In genomic region chr2:194567661-194568017, GRCh38 we compare ENCODE assay signal across 17 cellular contexts.
DNase-seq lines count a peak whose midpoint lies in the region; ATAC-seq and TF ChIP-seq lines count a peak whose summit lies in the region.
"Had no signal": no experiment of that assay in that cellular context is flagged by ENCODE, and none has a peak within 500 bp of the region (broad histone marks: within the 10 kb centered on the region; RNA-seq: fewer than 3 reads in every experiment).

No MANE protein-coding gene starts in this region.

- H2AFZ ChIP-seq in osteoblast (ENCODE audit: low read length): no peak overlapping the region

- no peak for DNase-seq in osteoblast (ENCODE audit: insufficient read length, low spot score, missing footprints)
- DNase-seq in globus pallidus (ENCODE audit: low spot score): no peak
- DNase-seq in SW480 (ENCODE audit: low spot score): no peak
- DNase-seq: activated CD4-positive, alpha-beta T cell treated with anti-CD3 and anti-CD28 coated beads for 1 hour; activated T-cell treated with anti-CD3 and anti-CD28 coated beads, Interleukin-2, amount 50 U/mL, for 24 hours; central memory CD4-positive, alpha-beta T cell; glutamatergic neuron; left cardiac atrium; NCI-H146; NCI-H69; T-helper 17 cell had no signal

- H3K79me2 ChIP-seq in osteoblast (ENCODE audit: insufficient read depth, low read length): no peaks in the 10 kb centered on the region

- H3K4me1 ChIP-seq in osteoblast (ENCODE audit: insufficient read depth, low read length): no peaks in the 10 kb centered on the region

- H3K4me3 ChIP-seq in osteoblast (ENCODE audit: insufficient read depth, low read length): no peak overlapping the region
- H3K4me3 ChIP-seq: K562 had no signal

- H3K27ac ChIP-seq in osteoblast (ENCODE audit: low read depth, low read length): no peak overlapping the region

- no peaks in the 10 kb centered on the region for H3K27me3 ChIP-seq in osteoblast (ENCODE audit: insufficient read depth, low read length)

- H4K20me1 ChIP-seq in osteoblast (ENCODE audit: insufficient read depth, low read length): no peaks in the 10 kb centered on the region

- peaks cover 7% of the 10 kb centered on the region for H3K9me3 ChIP-seq in osteoblast (ENCODE audit: low read depth, low read length)

- H3K36me3 ChIP-seq in osteoblast (ENCODE audit: insufficient read depth, low read length): no peaks in the 10 kb centered on the region

- peak; percentile 52 for ATAC-seq in GM18517 (IDR thresholded peaks at IDR 0.05; ENCODE audit: unreplicated experiment)
- peak; percentile 50 for ATAC-seq in GM21381 (IDR thresholded peaks at IDR 0.05; ENCODE audit: unreplicated experiment)
- peak; percentile 36 for ATAC-seq in HG02798 (IDR thresholded peaks at IDR 0.05; ENCODE audit: poor library complexity, unreplicated experiment)
- peak; percentile 50 for ATAC-seq in HG03378 (IDR thresholded peaks at IDR 0.05; ENCODE audit: unreplicated experiment)
- ATAC-seq in HG03521 (IDR thresholded peaks at IDR 0.05; ENCODE audit: unreplicated experiment): no peak
- ATAC-seq: K562, left cardiac atrium, T-helper 17 cell had no signal

- no peak overlapping the region for H3K4me2 ChIP-seq in osteoblast (ENCODE audit: insufficient read depth, low read length)

- TF ChIP-seq CTCF in osteoblast (IDR thresholded peaks at IDR 0.05; ENCODE audit: extremely low read depth, low read depth, low read length): no peak
